ENCODE assay signal across 9 cellular contexts in the genomic region with DNA sequence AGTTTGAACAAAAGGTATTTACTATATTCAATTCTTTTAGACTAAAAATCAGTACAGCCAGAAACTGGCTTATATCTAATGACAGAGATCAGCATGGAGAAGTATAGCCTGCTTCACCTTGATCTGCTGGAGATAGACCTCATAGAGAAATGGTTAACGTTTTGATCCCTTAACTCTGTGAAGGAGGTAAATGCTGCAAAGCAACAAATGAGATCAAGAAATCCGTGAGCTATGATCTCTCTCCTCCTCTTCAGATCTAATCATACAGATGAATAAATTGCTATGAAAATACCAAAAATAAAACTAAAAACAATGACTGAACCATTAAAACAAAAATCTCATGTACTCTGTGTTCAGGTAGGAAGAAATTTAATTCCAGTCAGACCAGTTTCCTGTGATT. TPM values are rescaled to one million over a fixed set of nuclear protein-coding genes. Genes with fewer than 3 reads are reported as not detected.
DNase-seq lines count a peak whose midpoint lies in the region; ATAC-seq and TF ChIP-seq lines count a peak whose summit lies in the region.
"Had no signal": no experiment of that assay in that cellular context is flagged by ENCODE, and none has a peak within 500 bp of the region (broad histone marks: within the 10 kb centered on the region; RNA-seq: fewer than 3 reads in every experiment).

No MANE protein-coding gene starts in this region.

- H3K36me3 Mint-ChIP-seq in activated CD4-positive, alpha-beta memory T cell treated with anti-CD3 and anti-CD28 coated beads, Interleukin-2, amount 10 ng/mL, durations not matched to agents 7 days and 5 days (ENCODE audit: low read depth) = no peaks in the 10 kb centered on the region

- H3K9me3 ChIP-seq in KOPT-K1 (ENCODE audit: insufficient read depth, low read length, poor library complexity, severe bottlenecking) (no peaks in the 10 kb centered on the region), breast epithelium (no peaks in the 10 kb centered on the region), ovary (no peaks in the 10 kb centered on the region)

- POLR2A ChIA-PET in activated CD4-positive, alpha-beta memory T cell treated with anti-CD3 and anti-CD28 coated beads, Interleukin-2, amount 10 ng/mL, durations not matched to agents 7 days and 5 days (lab: Charles Lee) = no interaction called here

- no peaks in the 10 kb centered on the region for H3K4me1 ChIP-seq in breast epithelium
- H3K4me1 ChIP-seq in ovary (ENCODE audit: insufficient read depth) = no peaks in the 10 kb centered on the region

- H3K4me1 Mint-ChIP-seq in activated CD4-positive, alpha-beta memory T cell treated with anti-CD3 and anti-CD28 coated beads, Interleukin-2, amount 10 ng/mL, durations not matched to agents 7 days and 5 days = peaks cover 5% of the 10 kb centered on the region

- H3K27me3 Mint-ChIP-seq in activated CD4-positive, alpha-beta memory T cell treated with anti-CD3 and anti-CD28 coated beads, Interleukin-2, amount 10 ng/mL, durations not matched to agents 7 days and 5 days = no peaks in the 10 kb centered on the region

- peak overlapping the region; percentile 33 to 68 (median 44) for H3K4me3 ChIP-seq in breast epithelium
- H3K4me3 ChIP-seq in ovary = peak overlapping the region; percentile 25

- no peak for TF ChIP-seq CTCF in breast epithelium (IDR thresholded peaks at IDR 0.05)
- TF ChIP-seq CTCF in ovary (IDR thresholded peaks at IDR 0.05) = no peak

- no peaks in the 10 kb centered on the region for H3K27me3 ChIP-seq in breast epithelium
- no peaks in the 10 kb centered on the region for H3K27me3 ChIP-seq in ovary

- H3K36me3 ChIP-seq in KOPT-K1 (ENCODE audit: insufficient read depth, low read length) = no peaks in the 10 kb centered on the region
- H3K36me3 ChIP-seq in breast epithelium = no peaks in the 10 kb centered on the region
- H3K36me3 ChIP-seq in ovary = no peaks in the 10 kb centered on the region

- H3K9me3 Mint-ChIP-seq in activated CD4-positive, alpha-beta memory T cell treated with anti-CD3 and anti-CD28 coated beads, Interleukin-2, amount 10 ng/mL, durations not matched to agents 7 days and 5 days = no peaks in the 10 kb centered on the region

- no peak for TF ChIP-seq EP300 in ovary (IDR thresholded peaks at IDR 0.05)

- peak; percentile 26 for DNase-seq in DMS153 (lab: John Stamatoyannopoulos, UW)
- no peak for DNase-seq in breast epithelium (ENCODE audit: low spot score in 2 of 2)
- no peak for DNase-seq in ovary
- no peak for DNase-seq in activated CD4-positive, alpha-beta memory T cell treated with anti-CD3 and anti-CD28 coated beads, Interleukin-2, amount 10 ng/mL, durations not matched to agents 7 days and 5 days
- DNase-seq in head of caudate nucleus = no peak
- DNase-seq in glomerular visceral epithelial cell (ENCODE audit: extremely low spot score) = no peak

- WGBS in ovary, 3 donors = 18 to 35% (median 29%) methylated on average over 2 of the region's 2 CpGs

- no peak overlapping the region for H3K4me3 Mint-ChIP-seq in activated CD4-positive, alpha-beta memory T cell treated with anti-CD3 and anti-CD28 coated beads, Interleukin-2, amount 10 ng/mL, durations not matched to agents 7 days and 5 days

- CTCF ChIA-PET in activated CD4-positive, alpha-beta memory T cell treated with anti-CD3 and anti-CD28 coated beads, Interleukin-2, amount 10 ng/mL, durations not matched to agents 7 days and 5 days (lab: Charles Lee) = no interaction called here

- peak overlapping the region; percentile 23 for H3K27ac ChIP-seq in KOPT-K1 (ENCODE audit: low read depth, low read length, poor library complexity, severe bottlenecking)
- no peak overlapping the region for H3K27ac ChIP-seq in breast epithelium
- H3K27ac ChIP-seq in ovary = no peak overlapping the region

- no peak for ATAC-seq in GM21737 (IDR thresholded peaks at IDR 0.05; ENCODE audit: unreplicated experiment)
- ATAC-seq: HCT116 had no signal

- TF ChIP-seq POLR2A in breast epithelium (IDR thresholded peaks at IDR 0.05) = no peak
- no peak for TF ChIP-seq POLR2A in ovary (IDR thresholded peaks at IDR 0.05)

- no peak overlapping the region for H3K27ac Mint-ChIP-seq in activated CD4-positive, alpha-beta memory T cell treated with anti-CD3 and anti-CD28 coated beads, Interleukin-2, amount 10 ng/mL, durations not matched to agents 7 days and 5 days

- intact Hi-C loops in breast epithelium (cut with DNase I; ENCODE audit: low total_unique reads) (no loop called here), ovary (cut with DNase I) (no loop called here), head of caudate nucleus (cut with DNase I) (no loop called here)

RNA-seq across cellular contexts. Expression of a gene that starts 42.8 kb away (rescaled TPM):
- total RNA-seq in breast epithelium (under 1 TPM; 0.32 to 0.59 (median 0.33) TPM), ovary (1 to 10 TPM in 5 of 7 donors, under 1 TPM in 2; 0.23 to 3.7 (median 1.5) TPM)
- 1 to 10 TPM in 1 of 2 donors, under 1 TPM in 1; 0.50 to 1.3 TPM for polyA plus RNA-seq in ovary
- total RNA-seq in activated CD4-positive, alpha-beta memory T cell treated with anti-CD3 and anti-CD28 coated beads, Interleukin-2, amount 10 ng/mL, durations not matched to agents 7 days and 5 days = not detected
